9 cellular contexts compared by ENCODE assay signal in genomic region chr5:59506285-59506877, GRCh38.
A peak's percentile ranks its signal among the peaks of the same experiment; 100 is the strongest.
DNase-seq lines count a peak whose midpoint lies in the region; ATAC-seq, FAIRE-seq and TF ChIP-seq lines count a peak whose summit lies in the region.
"Had no signal": no experiment of that assay in that cellular context is flagged by ENCODE, and none has a peak within 500 bp of the region (broad histone marks: within the 10 kb centered on the region; RNA-seq: fewer than 3 reads in every experiment).

No MANE protein-coding gene starts in this region.

- FAIRE-seq in RCC 7860 (lab: Jason Lieb, UNC) = peak; percentile 48

- intact Hi-C loops in left ventricle myocardium inferior (cut with micrococcal nuclease) = loop anchor here (5.0 kb wide), 1 partner anchor 166 kb away; no protein-coding TSS in a partner anchor
- intact Hi-C loops in left cardiac atrium (cut with DNase I) = loop anchor here (5.0 kb wide), 1 partner anchor 166 kb away; no protein-coding TSS in a partner anchor
- intact Hi-C loops in upper lobe of right lung (cut with DNase I) = no loop called here

- H3K4me1 ChIP-seq in left ventricle myocardium inferior = no peaks in the 10 kb centered on the region
- H3K4me1 ChIP-seq in upper lobe of right lung = no peaks in the 10 kb centered on the region

- H3K36me3 ChIP-seq in left ventricle myocardium inferior = no peaks in the 10 kb centered on the region
- H3K36me3 ChIP-seq in upper lobe of right lung = no peaks in the 10 kb centered on the region

- H3K27ac ChIP-seq in left ventricle myocardium inferior (replicated peaks) (no peak overlapping the region), upper lobe of right lung (no peak overlapping the region)

- TF ChIP-seq CTCF in left ventricle myocardium inferior (IDR thresholded peaks at IDR 0.05; ENCODE audit: borderline replicate concordance) (peak; percentile 69), fibroblast of villous mesenchyme (IDR thresholded peaks at IDR 0.05; ENCODE audit: insufficient read depth, low read depth, low read length) (peak; percentile 41), upper lobe of right lung (IDR thresholded peaks at IDR 0.05) (peak; percentile 47)

- no peaks in the 10 kb centered on the region for H3K27me3 ChIP-seq in left ventricle myocardium inferior (ENCODE audit: low read depth)
- H3K27me3 ChIP-seq in upper lobe of right lung = no peaks in the 10 kb centered on the region

- no peak for DNase-seq in left ventricle myocardium inferior
- DNase-seq in left cardiac atrium = no peak
- DNase-seq in RCC 7860 (ENCODE audit: low spot score) = no peak
- DNase-seq in fibroblast of villous mesenchyme (ENCODE audit: low read depth) = peak; percentile 58
- no peak for DNase-seq in upper lobe of right lung
- DNase-seq in cerebellar nuclear complex (lab: John Stamatoyannopoulos, UW) = no peak
- DNase-seq: GDM1 had no signal

- no peak for ATAC-seq in left cardiac atrium
- ATAC-seq in upper lobe of right lung = no peak
- ATAC-seq in GM18519 (IDR thresholded peaks at IDR 0.05; ENCODE audit: low FRiP score, unreplicated experiment) = no peak
- ATAC-seq in HG02973 (IDR thresholded peaks at IDR 0.05; ENCODE audit: unreplicated experiment) = no peak

- H3K4me3 ChIP-seq in left ventricle myocardium inferior (no peak overlapping the region), fibroblast of villous mesenchyme (ENCODE audit: low read depth, low read length) (no peak overlapping the region), upper lobe of right lung (no peak overlapping the region)

- H3K9me3 ChIP-seq in left ventricle myocardium inferior (replicated peaks) = no peaks in the 10 kb centered on the region
- no peaks in the 10 kb centered on the region for H3K9me3 ChIP-seq in upper lobe of right lung
